In genomic region chr1:63454269-63454668, GRCh38 we compare ENCODE assay signal across 13 cellular contexts.
A peak's percentile ranks its signal among the peaks of the same experiment; 100 is the strongest.
DNase-seq lines count a peak whose midpoint lies in the region; ATAC-seq, FAIRE-seq and TF ChIP-seq lines count a peak whose summit lies in the region.
"Had no signal": no experiment of that assay in that cellular context is flagged by ENCODE, and none has a peak within 500 bp of the region (broad histone marks: within the 10 kb centered on the region; RNA-seq: fewer than 3 reads in every experiment).

No MANE protein-coding gene starts in this region.

- no peak for TF ChIP-seq POLR2A in A549 (IDR thresholded peaks at IDR 0.05; ENCODE audit: low read length)

- POLR2A ChIA-PET in A549 (lab: Yijun Ruan, JAX), result no interaction called here
- POLR2A ChIA-PET in naive thymus-derived CD4-positive, alpha-beta T cell (lab: Charles Lee), result no interaction called here

- no peaks in the 10 kb centered on the region for H4K20me1 ChIP-seq in fibroblast of lung (ENCODE audit: control insufficient read depth, extremely low read depth, insufficient read depth, low read length)

- H3K4me1 ChIP-seq in A549, result no peaks in the 10 kb centered on the region
- peaks cover 2% of the 10 kb centered on the region for H3K4me1 ChIP-seq in fibroblast of lung (ENCODE audit: control insufficient read depth, extremely low read depth, insufficient read depth, low read length)
- no peaks in the 10 kb centered on the region for H3K4me1 ChIP-seq in naive thymus-derived CD4-positive, alpha-beta T cell (ENCODE audit: control insufficient read depth in 2 of 2, insufficient read depth in 2 of 2, low read length in 2 of 2)

- TF ChIP-seq RAD21 in A549 (conservative IDR thresholded peaks at IDR 0.05 in 1 of 2, IDR thresholded peaks at IDR 0.05 in 1 of 2), result no peak

- H3K27ac Mint-ChIP-seq in naive thymus-derived CD4-positive, alpha-beta T cell, result no peak overlapping the region
- H3K27ac Mint-ChIP-seq: natural killer cell treated with Interleukin-12 subunit alpha and Interleukin-12 subunit beta and Interleukin-15 and Interleukin-18, amount 100 ng/mL, for 72 hours had no signal

- H3K9ac ChIP-seq in SK-N-MC (ENCODE audit: insufficient read length) (no peak overlapping the region), fibroblast of lung (ENCODE audit: insufficient read depth, low read length) (no peak overlapping the region)

- FAIRE-seq in A549 (lab: Jason Lieb, UNC), result no peak
- FAIRE-seq in GM19239 (lab: Jason Lieb, UNC), result peak; percentile 14

- DNase-seq in A549 (ENCODE audit: low read depth in 1 of 2, low spot score in 1 of 2) (peak in 1 of 2 experiments; percentile 11), GM19239 (ENCODE audit: insufficient read length, low spot score) (no peak), SK-N-MC (ENCODE audit: low read depth, low spot score) (no peak), fibroblast of lung (ENCODE audit: low read depth in 2 of 2) (peak; percentile 7 to 65), NOMO-1 treated with DMSO at 0.1 percent for 48 hours (lab: John Stamatoyannopoulos, UW; ENCODE audit: unreplicated experiment) (no peak), GM19240 (ENCODE audit: insufficient read length, low spot score) (no peak), GM20000 (ENCODE audit: low spot score) (no peak)
- no peak for DNase-seq in naive thymus-derived CD4-positive, alpha-beta T cell
- DNase-seq: activated CD8-positive, alpha-beta memory T cell treated with anti-CD3 and anti-CD28 coated beads, Interleukin-2, amount 50 U/mL, for 4 hours; caudate nucleus; stimulated activated CD4-positive, alpha-beta T cell treated with anti-CD3 and anti-CD28 coated beads, Interleukin-4, amount 100 ng/mL, for 1 hour had no signal

- H2AFZ ChIP-seq in fibroblast of lung (ENCODE audit: low read length), result no peak overlapping the region

- no peaks in the 10 kb centered on the region for H3K27me3 Mint-ChIP-seq in naive thymus-derived CD4-positive, alpha-beta T cell
- H3K27me3 Mint-ChIP-seq: natural killer cell treated with Interleukin-12 subunit alpha and Interleukin-12 subunit beta and Interleukin-15 and Interleukin-18, amount 100 ng/mL, for 72 hours had no signal

- H3K36me3 Mint-ChIP-seq in naive thymus-derived CD4-positive, alpha-beta T cell, result peaks cover 0 to 21% (median 8%) of the 10 kb centered on the region in 5 donors

- H3K27ac ChIP-seq in A549 (no peak overlapping the region), SK-N-MC (peak overlapping the region; percentile 23; the same call in 1 of the 2 replicates), fibroblast of lung (ENCODE audit: insufficient read depth, low read length) (no peak overlapping the region)
- no peak overlapping the region for H3K27ac ChIP-seq in naive thymus-derived CD4-positive, alpha-beta T cell (ENCODE audit: low read depth, low read length)
- H3K27ac ChIP-seq: HL-60 had no signal

- no peaks in the 10 kb centered on the region for H3K9me3 ChIP-seq in A549
- no peaks in the 10 kb centered on the region for H3K9me3 ChIP-seq in SK-N-MC (ENCODE audit: low read depth, low read length)
- no peaks in the 10 kb centered on the region for H3K9me3 ChIP-seq in fibroblast of lung (ENCODE audit: control insufficient read depth, insufficient read depth, low read depth, low read length)
- no peaks in the 10 kb centered on the region for H3K9me3 ChIP-seq in naive thymus-derived CD4-positive, alpha-beta T cell (ENCODE audit: control insufficient read depth in 2 of 3, low read length in 3 of 3)

- no peak overlapping the region for H3K4me2 ChIP-seq in A549
- H3K4me2 ChIP-seq in fibroblast of lung (ENCODE audit: extremely low read depth, insufficient read depth, low read length), result no peak overlapping the region

- H3K27me3 ChIP-seq in fibroblast of lung (ENCODE audit: control insufficient read depth, insufficient read depth, low read length), result no peaks in the 10 kb centered on the region
- H3K27me3 ChIP-seq in naive thymus-derived CD4-positive, alpha-beta T cell (ENCODE audit: control insufficient read depth in 2 of 2, insufficient read depth in 2 of 2, low read length in 2 of 2), result no peaks in the 10 kb centered on the region

- H3K9me3 Mint-ChIP-seq in naive thymus-derived CD4-positive, alpha-beta T cell, result peaks cover 0 to 2% (median 0%) of the 10 kb centered on the region in 11 donors
- H3K9me3 Mint-ChIP-seq: natural killer cell treated with Interleukin-12 subunit alpha and Interleukin-12 subunit beta and Interleukin-15 and Interleukin-18, amount 100 ng/mL, for 72 hours had no signal

- no peak overlapping the region for H3K4me3 Mint-ChIP-seq in naive thymus-derived CD4-positive, alpha-beta T cell
- H3K4me3 Mint-ChIP-seq: natural killer cell treated with Interleukin-12 subunit alpha and Interleukin-12 subunit beta and Interleukin-15 and Interleukin-18, amount 100 ng/mL, for 72 hours had no signal

- H3K4me3 ChIP-seq in A549, result no peak overlapping the region
- H3K4me3 ChIP-seq in SK-N-MC, result no peak overlapping the region
- H3K4me3 ChIP-seq in fibroblast of lung (replicated peaks in 1 of 4; ENCODE audit: control extremely low read depth in 1 of 4, insufficient read depth in 1 of 4, low read depth in 3 of 4, low read length in 4 of 4), result no peak overlapping the region
- H3K4me3 ChIP-seq in naive thymus-derived CD4-positive, alpha-beta T cell (ENCODE audit: low read length), result no peak overlapping the region

- no peaks in the 10 kb centered on the region for H3K4me1 Mint-ChIP-seq in naive thymus-derived CD4-positive, alpha-beta T cell

- H3K36me3 ChIP-seq in SK-N-MC (ENCODE audit: insufficient read depth, low read length), result peaks cover 8% of the 10 kb centered on the region
- no peaks in the 10 kb centered on the region for H3K36me3 ChIP-seq in fibroblast of lung (ENCODE audit: control insufficient read depth, insufficient read depth, low read length)
- no peaks in the 10 kb centered on the region for H3K36me3 ChIP-seq in naive thymus-derived CD4-positive, alpha-beta T cell (ENCODE audit: control insufficient read depth in 2 of 3, insufficient read depth in 3 of 3, low read length in 3 of 3)

- intact Hi-C loops in naive thymus-derived CD4-positive, alpha-beta T cell (cut with micrococcal nuclease), result no loop called here

- no peaks in the 10 kb centered on the region for H3K79me2 ChIP-seq in fibroblast of lung (ENCODE audit: control insufficient read depth, insufficient read depth, low read length)

- no peak for ATAC-seq in A549
- ATAC-seq in naive thymus-derived CD4-positive, alpha-beta T cell, result no peak
- ATAC-seq: natural killer cell treated with Interleukin-12 subunit alpha and Interleukin-12 subunit beta and Interleukin-15 and Interleukin-18, amount 100 ng/mL, for 72 hours had no signal

- TF ChIP-seq CTCF in A549 (IDR thresholded peaks at IDR 0.05) (peak; percentile 17; the same call in 1 of the 3 replicates), fibroblast of lung (conservative IDR thresholded peaks at IDR 0.05 in 1 of 2, IDR thresholded peaks at IDR 0.05 in 1 of 2; ENCODE audit: low read depth in 1 of 2, low read length in 2 of 2) (peak; percentile 42 to 50), GM20000 (IDR thresholded peaks at IDR 0.05; ENCODE audit: extremely low read depth, missing control alignments) (no peak)

- no peak for TF ChIP-seq EP300 in A549 (IDR thresholded peaks at IDR 0.05)

- CTCF ChIA-PET in A549 (lab: Yijun Ruan, JAX), result interaction anchor here (0.6 kb wide), 1 partner anchor 93 kb away, joined by 3 read pairs; no protein-coding TSS in a partner anchor
- CTCF ChIA-PET in naive thymus-derived CD4-positive, alpha-beta T cell (lab: Charles Lee), result no interaction called here

TF ChIP-seq in A549, 52 proteins besides CTCF, POLR2A, EP300 and RAD21 (continues in another document):
- TF ChIP-seq E2F6 (IDR thresholded peaks at IDR 0.05; ENCODE audit: borderline replicate concordance, low read depth) (no peak), EHMT2 (IDR thresholded peaks at IDR 0.05; ENCODE audit: low read depth) (no peak), ATOH8 (CRISPR knock-in tag; IDR thresholded peaks at IDR 0.05; ENCODE audit: low read depth) (no peak), PHF8 (IDR thresholded peaks at IDR 0.05; ENCODE audit: borderline replicate concordance, low read depth) (no peak), MAFK (IDR thresholded peaks at IDR 0.05; ENCODE audit: partially characterized antibody) (no peak), FOSB (CRISPR knock-in tag; IDR thresholded peaks at IDR 0.05) (no peak), USF2 (IDR thresholded peaks at IDR 0.05) (no peak), RNF2 (IDR thresholded peaks at IDR 0.05; ENCODE audit: borderline replicate concordance, low read depth) (no peak), RFX5 (IDR thresholded peaks at IDR 0.05) (no peak), NPAS2 (CRISPR knock-in tag; IDR thresholded peaks at IDR 0.05; ENCODE audit: borderline replicate concordance) (no peak), EHF (CRISPR knock-in tag; IDR thresholded peaks at IDR 0.05) (no peak)

Comparison
In these comparisons a context has a peak if more than half of its experiments do, and no peak if none do; other contexts are left out.
1. DNase-seq: peak in fibroblast of lung (2 of 2); none in GM19239 (single experiment), SK-N-MC (single experiment), NOMO-1 treated with DMSO at 0.1 percent for 48 hours (single experiment), naive thymus-derived CD4-positive, alpha-beta T cell (0 of 9), GM19240 (single experiment) and GM20000 (single experiment).